ENCODE assay signal across 33 cellular contexts in genomic region chr14:34562776-34563150, GRCh38.
"Had no signal": no experiment of that assay in that cellular context is flagged by ENCODE, and none has a peak within 500 bp of the region (broad histone marks: within the 10 kb centered on the region; RNA-seq: fewer than 3 reads in every experiment).

No MANE protein-coding gene starts in this region.

- H3K4me1 ChIP-seq: body of pancreas, esophagus muscularis mucosa, foreskin keratinocyte, gastrocnemius medialis had no signal

- FAIRE-seq: colon had no signal

- H3K9me3 Mint-ChIP-seq: activated B cell treated with CpG ODN at 0.5 μM for 24 hours; activated CD4-positive, alpha-beta memory T cell treated with anti-CD3 and anti-CD28 coated beads for 36 hours; activated T-helper 1 cell treated with anti-CD3 and anti-CD28 coated beads, Interleukin-12 subunit alpha, Interleukin-12 subunit beta, Interleukin-2, Interleukin-4 antibody, amounts not matched to agents 30 ng/mL and 10 ng/mL and 1 ng/mL, durations not matched to agents 14 hours and 24 hours and 36 hours; activated T-helper 2 cell treated with anti-CD3 and anti-CD28 coated beads, Interferon-gamma antibody, Interleukin-2, Interleukin-4, amounts not matched to agents 10 μg/mL and 5 μg/mL and 100 μg/mL, durations not matched to agents 14 hours and 24 hours and 36 hours; central memory CD8-positive, alpha-beta T cell; effector memory CD8-positive, alpha-beta T cell; T-helper 2 cell treated with Interferon-gamma antibody and Interleukin-4, amounts not matched to agents 5 μg/mL and 100 μg/mL, for 36 hours had no signal

- H3K9me3 ChIP-seq: body of pancreas, esophagus muscularis mucosa, gastrocnemius medialis had no signal

- H3K27me3 ChIP-seq: body of pancreas, esophagus muscularis mucosa, foreskin keratinocyte, gastrocnemius medialis had no signal

- H3K4me3 ChIP-seq: body of pancreas, esophagus muscularis mucosa, gastrocnemius medialis had no signal

- H3K27ac ChIP-seq: body of pancreas, esophagus muscularis mucosa, foreskin keratinocyte, gastrocnemius medialis, WERI-Rb-1 had no signal

- H3K27me3 Mint-ChIP-seq: activated B cell treated with CpG ODN at 0.5 μM for 24 hours; activated CD4-positive, alpha-beta memory T cell treated with anti-CD3 and anti-CD28 coated beads for 36 hours; activated CD8-positive, alpha-beta memory T cell treated with anti-CD3 and anti-CD28 coated beads, Interleukin-2, amount 10 ng/mL, durations not matched to agents 7 days and 5 days; activated naive CD8-positive, alpha-beta T cell; central memory CD8-positive, alpha-beta T cell; effector memory CD8-positive, alpha-beta T cell; T-helper 17 cell had no signal

- DNase-seq: activated B cell treated with CpG ODN at 0.5 μM for 24 hours; activated CD4-positive, alpha-beta memory T cell treated with anti-CD3 and anti-CD28 coated beads for 36 hours; activated CD4-positive, alpha-beta T cell treated with anti-CD3 and anti-CD28 coated beads for 48 hours; activated CD8-positive, alpha-beta memory T cell treated with anti-CD3 and anti-CD28 coated beads, Interleukin-2, amount 10 ng/mL, durations not matched to agents 7 days and 5 days; activated CD8-positive, alpha-beta memory T cell treated with anti-CD3 and anti-CD28 coated beads, Interleukin-2, amount 50 U/mL, for 4 hours; activated CD8-positive, alpha-beta T cell treated with anti-CD3 and anti-CD28 coated beads, Interleukin-2, amount 10 ng/mL, durations not matched to agents 7 days and 5 days; activated gamma-delta T cell treated with Interleukin-2 at 50 U/mL for 16 hours; activated naive CD4-positive, alpha-beta T cell treated with anti-CD3 and anti-CD28 coated beads, Interleukin-2, amount 50 U/mL, for 16 hours; activated naive CD4-positive, alpha-beta T cell treated with Interleukin-2 at 50 U/mL for 16 hours; activated T-cell treated with anti-CD3 and anti-CD28 coated beads, Interleukin-2, amount 50 U/mL, for 1 hour; activated T-cell treated with anti-CD3 and anti-CD28 coated beads, Interleukin-2, amount 50 U/mL, for 48 hours; amniotic stem cell; body of pancreas; cortex of kidney; dermis blood vessel endothelial cell; effector CD4-positive, alpha-beta T cell; effector memory CD8-positive, alpha-beta T cell; erythroblast; foreskin keratinocyte; glutamatergic neuron; T-helper 1 cell; T-helper 17 cell; T1000; WERI-Rb-1 had no signal

- H3K27ac Mint-ChIP-seq: activated B cell treated with CpG ODN at 0.5 μM for 24 hours; activated CD4-positive, alpha-beta memory T cell treated with anti-CD3 and anti-CD28 coated beads for 36 hours; activated CD8-positive, alpha-beta memory T cell treated with anti-CD3 and anti-CD28 coated beads, Interleukin-2, amount 10 ng/mL, durations not matched to agents 7 days and 5 days; activated CD8-positive, alpha-beta T cell treated with anti-CD3 and anti-CD28 coated beads, Interleukin-2, amount 10 ng/mL, durations not matched to agents 7 days and 5 days; activated naive CD8-positive, alpha-beta T cell; activated T-helper 1 cell treated with anti-CD3 and anti-CD28 coated beads, Interleukin-12 subunit alpha, Interleukin-12 subunit beta, Interleukin-2, Interleukin-4 antibody, amounts not matched to agents 30 ng/mL and 10 ng/mL and 1 ng/mL, durations not matched to agents 14 hours and 24 hours and 36 hours; activated T-helper 2 cell treated with anti-CD3 and anti-CD28 coated beads, Interferon-gamma antibody, Interleukin-2, Interleukin-4, amounts not matched to agents 10 μg/mL and 5 μg/mL and 100 μg/mL, durations not matched to agents 14 hours and 24 hours and 36 hours; effector memory CD8-positive, alpha-beta T cell; T-helper 17 cell; T-helper 2 cell treated with Interferon-gamma antibody and Interleukin-4, amounts not matched to agents 5 μg/mL and 100 μg/mL, for 36 hours had no signal

- H3K4me1 Mint-ChIP-seq: activated B cell treated with CpG ODN at 0.5 μM for 24 hours; activated CD8-positive, alpha-beta memory T cell treated with anti-CD3 and anti-CD28 coated beads, Interleukin-2, amount 10 ng/mL, durations not matched to agents 7 days and 5 days; central memory CD8-positive, alpha-beta T cell; T-helper 17 cell had no signal

- ATAC-seq: activated CD4-positive, CD25-positive, alpha-beta regulatory T cell treated with anti-CD3 and anti-CD28 coated beads, Interleukin-2, amount 50 U/mL, for 24 hours; activated CD8-positive, alpha-beta memory T cell treated with anti-CD3 and anti-CD28 coated beads, Interleukin-2, amount 10 ng/mL, durations not matched to agents 7 days and 5 days; activated CD8-positive, alpha-beta T cell treated with anti-CD3 and anti-CD28 coated beads, Interleukin-2, amount 10 ng/mL, durations not matched to agents 7 days and 5 days; body of pancreas; effector memory CD8-positive, alpha-beta T cell; foreskin keratinocyte; gastrocnemius medialis; T-helper 17 cell had no signal

- H3K4me3 Mint-ChIP-seq: activated B cell treated with CpG ODN at 0.5 μM for 24 hours; activated CD4-positive, alpha-beta memory T cell treated with anti-CD3 and anti-CD28 coated beads for 36 hours; activated CD8-positive, alpha-beta memory T cell treated with anti-CD3 and anti-CD28 coated beads, Interleukin-2, amount 10 ng/mL, durations not matched to agents 7 days and 5 days; activated CD8-positive, alpha-beta T cell treated with anti-CD3 and anti-CD28 coated beads, Interleukin-2, amount 10 ng/mL, durations not matched to agents 7 days and 5 days; activated naive CD8-positive, alpha-beta T cell; activated T-helper 1 cell treated with anti-CD3 and anti-CD28 coated beads, Interleukin-12 subunit alpha, Interleukin-12 subunit beta, Interleukin-2, Interleukin-4 antibody, amounts not matched to agents 30 ng/mL and 10 ng/mL and 1 ng/mL, durations not matched to agents 14 hours and 24 hours and 36 hours; central memory CD8-positive, alpha-beta T cell; effector memory CD8-positive, alpha-beta T cell; T-helper 17 cell; T-helper 2 cell treated with Interferon-gamma antibody and Interleukin-4, amounts not matched to agents 5 μg/mL and 100 μg/mL, for 36 hours had no signal
